In the genomic region with DNA sequence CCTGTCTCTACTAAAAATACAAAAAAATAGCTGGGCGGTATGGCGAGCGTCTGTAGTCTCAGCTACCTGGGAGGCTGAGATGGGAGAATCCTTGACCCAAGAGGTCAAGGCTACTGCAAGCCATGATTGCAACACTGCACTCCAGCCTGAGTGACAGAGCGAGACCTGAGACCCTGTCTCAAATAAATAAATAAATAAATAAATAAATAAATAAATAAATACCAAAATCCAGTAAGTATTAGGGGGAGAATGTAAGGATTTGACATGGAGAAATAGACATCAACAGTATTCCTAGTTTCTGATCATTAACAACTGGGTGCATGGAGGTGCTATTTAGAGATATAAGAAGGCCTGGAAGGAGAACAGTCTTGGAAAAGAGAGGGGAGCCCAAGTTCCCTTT, we compare ENCODE assay signal across 1 cellular context.
TF ChIP-seq lines count a peak whose summit lies in the region.

No MANE protein-coding gene starts in this region.

TF ChIP-seq in HEK293, 187 proteins besides CTCF, POLR2A, EP300 and RAD21 (continued from another document):
- TF ChIP-seq, protein P1, sequence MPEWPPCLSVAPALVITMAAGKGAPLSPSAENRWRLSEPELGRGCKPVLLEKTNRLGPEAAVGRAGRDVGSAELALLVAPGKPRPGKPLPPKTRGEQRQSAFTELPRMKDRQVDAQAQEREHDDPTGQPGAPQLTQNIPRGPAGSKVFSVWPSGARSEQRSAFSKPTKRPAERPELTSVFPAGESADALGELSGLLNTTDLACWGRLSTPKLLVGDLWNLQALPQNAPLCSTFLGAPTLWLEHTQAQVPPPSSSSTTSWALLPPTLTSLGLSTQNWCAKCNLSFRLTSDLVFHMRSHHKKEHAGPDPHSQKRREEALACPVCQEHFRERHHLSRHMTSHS (tag by site-specific recombination; IDR thresholded peaks at IDR 0.05), result no peak
- TF ChIP-seq, protein P2, sequence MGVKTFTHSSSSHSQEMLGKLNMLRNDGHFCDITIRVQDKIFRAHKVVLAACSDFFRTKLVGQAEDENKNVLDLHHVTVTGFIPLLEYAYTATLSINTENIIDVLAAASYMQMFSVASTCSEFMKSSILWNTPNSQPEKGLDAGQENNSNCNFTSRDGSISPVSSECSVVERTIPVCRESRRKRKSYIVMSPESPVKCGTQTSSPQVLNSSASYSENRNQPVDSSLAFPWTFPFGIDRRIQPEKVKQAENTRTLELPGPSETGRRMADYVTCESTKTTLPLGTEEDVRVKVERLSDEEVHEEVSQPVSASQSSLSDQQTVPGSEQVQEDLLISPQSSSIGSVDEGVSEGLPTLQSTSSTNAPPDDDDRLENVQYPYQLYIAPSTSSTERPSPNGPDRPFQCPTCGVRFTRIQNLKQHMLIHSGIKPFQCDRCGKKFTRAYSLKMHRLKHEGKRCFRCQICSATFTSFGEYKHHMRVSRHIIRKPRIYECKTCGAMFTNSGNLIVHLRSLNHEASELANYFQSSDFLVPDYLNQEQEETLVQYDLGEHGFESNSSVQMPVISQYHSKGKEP (tag by site-specific recombination; IDR thresholded peaks at IDR 0.05), result no peak
- TF ChIP-seq, protein P3, sequence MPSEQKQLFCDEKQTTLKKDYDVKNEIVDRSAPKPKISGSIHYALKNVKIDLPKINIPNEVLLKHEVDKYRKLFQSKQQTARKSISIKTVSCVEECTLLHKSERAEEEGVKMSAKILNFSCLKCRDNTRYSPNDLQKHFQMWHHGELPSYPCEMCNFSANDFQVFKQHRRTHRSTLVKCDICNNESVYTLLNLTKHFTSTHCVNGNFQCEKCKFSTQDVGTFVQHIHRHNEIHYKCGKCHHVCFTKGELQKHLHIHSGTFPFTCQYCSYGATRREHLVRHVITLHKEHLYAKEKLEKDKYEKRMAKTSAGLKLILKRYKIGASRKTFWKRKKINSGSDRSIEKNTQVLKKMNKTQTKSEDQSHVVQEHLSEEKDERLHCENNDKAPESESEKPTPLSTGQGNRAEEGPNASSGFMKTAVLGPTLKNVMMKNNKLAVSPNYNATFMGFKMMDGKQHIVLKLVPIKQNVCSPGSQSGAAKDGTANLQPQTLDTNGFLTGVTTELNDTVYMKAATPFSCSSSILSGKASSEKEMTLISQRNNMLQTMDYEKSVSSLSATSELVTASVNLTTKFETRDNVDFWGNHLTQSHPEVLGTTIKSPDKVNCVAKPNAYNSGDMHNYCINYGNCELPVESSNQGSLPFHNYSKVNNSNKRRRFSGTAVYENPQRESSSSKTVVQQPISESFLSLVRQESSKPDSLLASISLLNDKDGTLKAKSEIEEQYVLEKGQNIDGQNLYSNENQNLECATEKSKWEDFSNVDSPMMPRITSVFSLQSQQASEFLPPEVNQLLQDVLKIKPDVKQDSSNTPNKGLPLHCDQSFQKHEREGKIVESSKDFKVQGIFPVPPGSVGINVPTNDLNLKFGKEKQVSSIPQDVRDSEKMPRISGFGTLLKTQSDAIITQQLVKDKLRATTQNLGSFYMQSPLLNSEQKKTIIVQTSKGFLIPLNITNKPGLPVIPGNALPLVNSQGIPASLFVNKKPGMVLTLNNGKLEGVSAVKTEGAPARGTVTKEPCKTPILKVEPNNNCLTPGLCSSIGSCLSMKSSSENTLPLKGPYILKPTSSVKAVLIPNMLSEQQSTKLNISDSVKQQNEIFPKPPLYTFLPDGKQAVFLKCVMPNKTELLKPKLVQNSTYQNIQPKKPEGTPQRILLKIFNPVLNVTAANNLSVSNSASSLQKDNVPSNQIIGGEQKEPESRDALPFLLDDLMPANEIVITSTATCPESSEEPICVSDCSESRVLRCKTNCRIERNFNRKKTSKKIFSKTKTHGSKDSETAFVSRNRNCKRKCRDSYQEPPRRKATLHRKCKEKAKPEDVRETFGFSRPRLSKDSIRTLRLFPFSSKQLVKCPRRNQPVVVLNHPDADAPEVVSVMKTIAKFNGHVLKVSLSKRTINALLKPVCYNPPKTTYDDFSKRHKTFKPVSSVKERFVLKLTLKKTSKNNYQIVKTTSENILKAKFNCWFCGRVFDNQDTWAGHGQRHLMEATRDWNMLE (tag by site-specific recombination; conservative IDR thresholded peaks at IDR 0.05; ENCODE audit: low read depth), result peak; percentile 60; the same call in 1 of the 2 replicates
- TF ChIP-seq ZNF473 (tag by site-specific recombination; IDR thresholded peaks at IDR 0.05), result no peak
